In the genomic region with DNA sequence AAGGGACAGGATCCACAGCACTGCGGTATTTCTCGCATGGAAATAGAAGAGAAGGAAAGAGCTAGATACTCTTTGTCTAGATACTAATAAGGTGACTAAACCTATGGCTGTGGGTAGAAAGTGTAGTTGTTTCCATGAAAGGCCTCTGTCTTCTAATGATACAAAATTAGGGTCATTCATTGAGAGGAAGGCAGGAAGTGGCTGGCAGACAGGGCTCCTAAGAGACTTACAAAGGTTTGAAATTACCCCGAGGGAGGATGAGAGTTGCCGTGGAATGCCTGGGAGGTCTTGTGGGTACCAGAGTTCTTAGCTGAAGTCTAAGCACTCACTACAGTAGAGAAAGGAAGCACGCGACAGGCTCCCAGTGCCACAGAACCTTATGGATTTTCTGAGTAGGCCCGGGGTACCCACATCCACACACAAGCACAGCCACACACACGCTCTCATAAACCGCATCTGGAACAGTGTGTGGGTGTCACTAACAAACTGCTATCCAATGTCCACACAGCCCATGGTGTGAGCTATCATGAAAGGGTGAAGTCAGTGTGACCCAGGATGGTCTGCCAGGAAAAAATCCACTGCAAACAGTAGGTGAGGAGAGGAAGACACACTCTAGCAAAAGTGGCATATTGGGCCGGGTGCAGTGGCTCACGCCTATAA, we compare ENCODE assay signal across 21 cellular contexts.
DNase-seq lines count a peak whose midpoint lies in the region; ATAC-seq and TF ChIP-seq lines count a peak whose summit lies in the region.
"Had no signal": no experiment of that assay in that cellular context is flagged by ENCODE, and none has a peak within 500 bp of the region (broad histone marks: within the 10 kb centered on the region; RNA-seq: fewer than 3 reads in every experiment).

No MANE protein-coding gene starts in this region.

- intact Hi-C loops in activated CD8-positive, alpha-beta T cell treated with anti-CD3 and anti-CD28 coated beads for 36 hours (cut with micrococcal nuclease): no loop called here

- CTCF ChIA-PET in activated CD8-positive, alpha-beta T cell treated with anti-CD3 and anti-CD28 coated beads for 36 hours (lab: Charles Lee): no interaction called here
- CTCF ChIA-PET in activated CD8-positive, alpha-beta T cell treated with anti-CD3 and anti-CD28 coated beads, Interleukin-2, amount 10 ng/mL, durations not matched to agents 7 days and 5 days (lab: Charles Lee): interaction anchor here (0.6 kb wide), 1 partner anchor 138 kb away, joined by 4 read pairs; no protein-coding TSS in a partner anchor

- no peaks in the 10 kb centered on the region for H3K27me3 ChIP-seq in H9 (ENCODE audit: insufficient read depth, low read length)
- H3K27me3 ChIP-seq: spleen had no signal

- H3K27ac Mint-ChIP-seq in activated CD8-positive, alpha-beta T cell treated with anti-CD3 and anti-CD28 coated beads for 36 hours: no peak overlapping the region
- no peak overlapping the region for H3K27ac Mint-ChIP-seq in activated CD8-positive, alpha-beta T cell treated with anti-CD3 and anti-CD28 coated beads, Interleukin-2, amount 10 ng/mL, durations not matched to agents 7 days and 5 days
- peak overlapping the region; percentile 2 for H3K27ac Mint-ChIP-seq in stimulated activated effector memory CD8-positive, alpha-beta T cell treated with anti-CD3 and anti-CD28 coated beads, Interleukin-12 subunit alpha, Interleukin-12 subunit beta, amount 100 ng/mL, for 72 hours
- no peak overlapping the region; a peak in 1 of 7 replicates for H3K27ac Mint-ChIP-seq in H9
- H3K27ac Mint-ChIP-seq: activated naive CD4-positive, alpha-beta T cell treated with anti-CD3 and anti-CD28 coated beads, Interleukin-2, amount 50 U/mL, for 72 hours; activated T-helper 1 cell treated with anti-CD3 and anti-CD28 coated beads, Interleukin-12 subunit alpha, Interleukin-12 subunit beta, Interleukin-2, Interleukin-4 antibody, amounts not matched to agents 30 ng/mL and 10 ng/mL and 1 ng/mL, durations not matched to agents 14 hours and 24 hours and 36 hours; WTC11 had no signal

- H3K4me3 Mint-ChIP-seq in activated CD8-positive, alpha-beta T cell treated with anti-CD3 and anti-CD28 coated beads for 36 hours: no peak overlapping the region
- H3K4me3 Mint-ChIP-seq in activated CD8-positive, alpha-beta T cell treated with anti-CD3 and anti-CD28 coated beads, Interleukin-2, amount 10 ng/mL, durations not matched to agents 7 days and 5 days: no peak overlapping the region
- no peak overlapping the region for H3K4me3 Mint-ChIP-seq in stimulated activated effector memory CD8-positive, alpha-beta T cell treated with anti-CD3 and anti-CD28 coated beads, Interleukin-12 subunit alpha, Interleukin-12 subunit beta, amount 100 ng/mL, for 72 hours
- H3K4me3 Mint-ChIP-seq in H9: no peak overlapping the region
- H3K4me3 Mint-ChIP-seq: activated T-helper 1 cell treated with anti-CD3 and anti-CD28 coated beads, Interleukin-12 subunit alpha, Interleukin-12 subunit beta, Interleukin-2, Interleukin-4 antibody, amounts not matched to agents 30 ng/mL and 10 ng/mL and 1 ng/mL, durations not matched to agents 14 hours and 24 hours and 36 hours; WTC11 had no signal

- H3K4me2 ChIP-seq in H9 (ENCODE audit: insufficient read depth, insufficient read length, low read length): no peak overlapping the region

- no peak overlapping the region for H3T11ph ChIP-seq in H9 (ENCODE audit: low read length)

- H3K9me3 Mint-ChIP-seq in activated CD8-positive, alpha-beta T cell treated with anti-CD3 and anti-CD28 coated beads for 36 hours: peaks cover 4% of the 10 kb centered on the region
- H3K9me3 Mint-ChIP-seq in activated CD8-positive, alpha-beta T cell treated with anti-CD3 and anti-CD28 coated beads, Interleukin-2, amount 10 ng/mL, durations not matched to agents 7 days and 5 days (ENCODE audit: insufficient read depth): no peaks in the 10 kb centered on the region
- no peaks in the 10 kb centered on the region for H3K9me3 Mint-ChIP-seq in stimulated activated effector memory CD8-positive, alpha-beta T cell treated with anti-CD3 and anti-CD28 coated beads, Interleukin-12 subunit alpha, Interleukin-12 subunit beta, amount 100 ng/mL, for 72 hours
- H3K9me3 Mint-ChIP-seq in H9: peaks cover 14 to 21% of the 10 kb centered on the region in 2 experiments

- no peak overlapping the region for H2BK12ac ChIP-seq in H9 (ENCODE audit: insufficient read length, low read depth, low read length)

- H2AFZ ChIP-seq in H9 (ENCODE audit: low read length): no peak overlapping the region

- H2BK20ac ChIP-seq in H9 (ENCODE audit: low read depth, low read length, poor library complexity, severe bottlenecking): no peak overlapping the region

- no peak overlapping the region for H2AK5ac ChIP-seq in H9 (ENCODE audit: insufficient read length, low read length)

- no peak overlapping the region for H2BK5ac ChIP-seq in H9 (ENCODE audit: insufficient read length, low read length)

- peaks cover 3% of the 10 kb centered on the region for H3K36me3 Mint-ChIP-seq in activated CD8-positive, alpha-beta T cell treated with anti-CD3 and anti-CD28 coated beads for 36 hours (ENCODE audit: low read depth)
- no peaks in the 10 kb centered on the region for H3K36me3 Mint-ChIP-seq in activated CD8-positive, alpha-beta T cell treated with anti-CD3 and anti-CD28 coated beads, Interleukin-2, amount 10 ng/mL, durations not matched to agents 7 days and 5 days (ENCODE audit: low read depth)
- no peaks in the 10 kb centered on the region for H3K36me3 Mint-ChIP-seq in stimulated activated effector memory CD8-positive, alpha-beta T cell treated with anti-CD3 and anti-CD28 coated beads, Interleukin-12 subunit alpha, Interleukin-12 subunit beta, amount 100 ng/mL, for 72 hours
- peaks cover 3 to 14% (median 4%) of the 10 kb centered on the region in 3 experiments; a peak in 6 of 7 replicates for H3K36me3 Mint-ChIP-seq in H9 (ENCODE audit: insufficient read depth in 1 of 3, low read depth in 3 of 3)

- H3K18ac ChIP-seq in H9 (ENCODE audit: insufficient read length, low read depth, low read length): no peak overlapping the region

- no peak overlapping the region; the same call in 1 of the 2 replicates for H3K14ac ChIP-seq in H9 (ENCODE audit: insufficient read depth, low read length)

- H3K23ac ChIP-seq in H9 (ENCODE audit: insufficient read length, low read depth, low read length): no peak overlapping the region

- ATAC-seq in activated CD8-positive, alpha-beta T cell treated with anti-CD3 and anti-CD28 coated beads for 36 hours: peak; percentile 60
- ATAC-seq in activated CD8-positive, alpha-beta T cell treated with anti-CD3 and anti-CD28 coated beads, Interleukin-2, amount 10 ng/mL, durations not matched to agents 7 days and 5 days: no peak
- peak; percentile 66 for ATAC-seq in stimulated activated effector memory CD8-positive, alpha-beta T cell treated with anti-CD3 and anti-CD28 coated beads, Interleukin-12 subunit alpha, Interleukin-12 subunit beta, amount 100 ng/mL, for 72 hours
- no peak for ATAC-seq in HG02981 (IDR thresholded peaks at IDR 0.05; ENCODE audit: unreplicated experiment)
- ATAC-seq: HepG2, WTC11 had no signal

- no peaks in the 10 kb centered on the region for H3K79me2 ChIP-seq in H9 (ENCODE audit: insufficient read depth, low read length)

- peaks cover 14% of the 10 kb centered on the region for H3K27me3 Mint-ChIP-seq in activated CD8-positive, alpha-beta T cell treated with anti-CD3 and anti-CD28 coated beads for 36 hours
- peaks cover 14% of the 10 kb centered on the region for H3K27me3 Mint-ChIP-seq in activated CD8-positive, alpha-beta T cell treated with anti-CD3 and anti-CD28 coated beads, Interleukin-2, amount 10 ng/mL, durations not matched to agents 7 days and 5 days (ENCODE audit: low read depth)
- peaks cover 3% of the 10 kb centered on the region; the same call in 1 of the 2 replicates for H3K27me3 Mint-ChIP-seq in H9 (ENCODE audit: low read depth)

- H3K4me1 ChIP-seq in H9 (ENCODE audit: insufficient read depth, low read length): no peaks in the 10 kb centered on the region
- H3K4me1 ChIP-seq: HAP-1 had no signal

- H3K56ac ChIP-seq in H9 (ENCODE audit: insufficient read length, low read depth, low read length): no peak overlapping the region

- no peak overlapping the region for H3K4ac ChIP-seq in H9 (ENCODE audit: low read depth, low read length)

- H4K8ac ChIP-seq in H9 (replicated peaks; ENCODE audit: insufficient read length, low read depth, low read length): no peak overlapping the region

- POLR2A ChIA-PET in activated CD8-positive, alpha-beta T cell treated with anti-CD3 and anti-CD28 coated beads for 36 hours (lab: Charles Lee): interaction anchor here (0.7 kb wide), 1 partner anchor 439 kb away, joined by 3 read pairs; no protein-coding TSS in a partner anchor
- POLR2A ChIA-PET in activated CD8-positive, alpha-beta T cell treated with anti-CD3 and anti-CD28 coated beads, Interleukin-2, amount 10 ng/mL, durations not matched to agents 7 days and 5 days (lab: Charles Lee): no interaction called here

- H3K4me1 Mint-ChIP-seq in activated CD8-positive, alpha-beta T cell treated with anti-CD3 and anti-CD28 coated beads for 36 hours (ENCODE audit: low read depth): peaks cover 9% of the 10 kb centered on the region
- peaks cover 4% of the 10 kb centered on the region for H3K4me1 Mint-ChIP-seq in activated CD8-positive, alpha-beta T cell treated with anti-CD3 and anti-CD28 coated beads, Interleukin-2, amount 10 ng/mL, durations not matched to agents 7 days and 5 days (ENCODE audit: low read depth)
- peaks cover 9% of the 10 kb centered on the region for H3K4me1 Mint-ChIP-seq in stimulated activated effector memory CD8-positive, alpha-beta T cell treated with anti-CD3 and anti-CD28 coated beads, Interleukin-12 subunit alpha, Interleukin-12 subunit beta, amount 100 ng/mL, for 72 hours
- no peaks in the 10 kb centered on the region for H3K4me1 Mint-ChIP-seq in H9
- H3K4me1 Mint-ChIP-seq: WTC11 had no signal

- no peaks in the 10 kb centered on the region for H3K9me3 ChIP-seq in H9 (ENCODE audit: control insufficient read depth, low read depth, low read length)
- H3K9me3 ChIP-seq: HAP-1 had no signal

- H4K5ac ChIP-seq in H9 (ENCODE audit: insufficient read length, low read depth, low read length): no peak overlapping the region

- H2BK15ac ChIP-seq in H9 (ENCODE audit: low read depth, low read length): no peak overlapping the region

- H4K91ac ChIP-seq in H9 (ENCODE audit: insufficient read length, low read depth, low read length): no peak overlapping the region

- H2BK120ac ChIP-seq in H9 (ENCODE audit: low read depth, low read length, poor library complexity, severe bottlenecking): no peak overlapping the region

- H3K79me1 ChIP-seq in H9 (ENCODE audit: insufficient read depth, low read depth, low read length, poor library complexity, severe bottlenecking): no peaks in the 10 kb centered on the region

- DNase-seq in activated CD8-positive, alpha-beta T cell treated with anti-CD3 and anti-CD28 coated beads for 36 hours: peak; percentile 28
- DNase-seq in activated CD8-positive, alpha-beta T cell treated with anti-CD3 and anti-CD28 coated beads, Interleukin-2, amount 10 ng/mL, durations not matched to agents 7 days and 5 days: no peak
- DNase-seq in NCI-H1436 treated with DMSO at 0.1 percent for 48 hours (lab: John Stamatoyannopoulos, UW) (peak; percentile 40), ecto neural progenitor cell (ENCODE audit: low spot score) (peak; percentile 37), NCI-H1930 (lab: John Stamatoyannopoulos, UW) (no peak), H9 (no peak)
- DNase-seq in stimulated activated effector memory CD8-positive, alpha-beta T cell treated with anti-CD3 and anti-CD28 coated beads, Interleukin-12 subunit alpha, Interleukin-12 subunit beta, amount 100 ng/mL, for 72 hours (ENCODE audit: low spot score in 2 of 2): no peak
- DNase-seq: hypothalamus, NCI-H1105 treated with DMSO at 0.1 percent for 48 hours, NCI-H524, retina, RPMI8226, spleen, T-helper 9 cell had no signal

- no CpG with 5 or more reads among the region's 11 CpGs for WGBS in H9 (ENCODE audit: extremely low coverage, insufficient read length, low lambda C conversion rate)

- H3K9ac ChIP-seq in H9 (ENCODE audit: extremely low read depth, insufficient read length, low read length): no peak overlapping the region

- no peak overlapping the region for H3K27ac ChIP-seq in H9 (ENCODE audit: insufficient read length, low read depth, low read length)
- H3K27ac ChIP-seq: HL-60 had no signal

- TF ChIP-seq CTCF in activated CD8-positive, alpha-beta T cell treated with anti-CD3 and anti-CD28 coated beads for 36 hours (IDR thresholded peaks at IDR 0.05): no peak
- TF ChIP-seq CTCF in H9 (conservative IDR thresholded peaks at IDR 0.05): no peak

- H4K20me1 ChIP-seq in H9 (ENCODE audit: control insufficient read depth, insufficient read depth, insufficient read length): no peaks in the 10 kb centered on the region

- no peaks in the 10 kb centered on the region for H3K23me2 ChIP-seq in H9 (ENCODE audit: insufficient read length, low read depth, low read length, poor library complexity, severe bottlenecking)

Comparison
In these comparisons a context has a peak if more than half of its experiments do, and no peak if none do; other contexts are left out.
1. ATAC-seq: peak in activated CD8-positive, alpha-beta T cell treated with anti-CD3 and anti-CD28 coated beads for 36 hours (single experiment) and stimulated activated effector memory CD8-positive, alpha-beta T cell treated with anti-CD3 and anti-CD28 coated beads, Interleukin-12 subunit alpha, Interleukin-12 subunit beta, amount 100 ng/mL, for 72 hours (single experiment); none in activated CD8-positive, alpha-beta T cell treated with anti-CD3 and anti-CD28 coated beads, Interleukin-2, amount 10 ng/mL, durations not matched to agents 7 days and 5 days (single experiment) and HG02981 (single experiment).
2. DNase-seq: peak in activated CD8-positive, alpha-beta T cell treated with anti-CD3 and anti-CD28 coated beads for 36 hours (single experiment), NCI-H1436 treated with DMSO at 0.1 percent for 48 hours (single experiment) and ecto neural progenitor cell (single experiment); none in activated CD8-positive, alpha-beta T cell treated with anti-CD3 and anti-CD28 coated beads, Interleukin-2, amount 10 ng/mL, durations not matched to agents 7 days and 5 days (single experiment), stimulated activated effector memory CD8-positive, alpha-beta T cell treated with anti-CD3 and anti-CD28 coated beads, Interleukin-12 subunit alpha, Interleukin-12 subunit beta, amount 100 ng/mL, for 72 hours (0 of 2), NCI-H1930 (0 of 2) and H9 (single experiment).